Comparison of ENCODE assay signal across 25 cellular contexts in the genomic region with DNA sequence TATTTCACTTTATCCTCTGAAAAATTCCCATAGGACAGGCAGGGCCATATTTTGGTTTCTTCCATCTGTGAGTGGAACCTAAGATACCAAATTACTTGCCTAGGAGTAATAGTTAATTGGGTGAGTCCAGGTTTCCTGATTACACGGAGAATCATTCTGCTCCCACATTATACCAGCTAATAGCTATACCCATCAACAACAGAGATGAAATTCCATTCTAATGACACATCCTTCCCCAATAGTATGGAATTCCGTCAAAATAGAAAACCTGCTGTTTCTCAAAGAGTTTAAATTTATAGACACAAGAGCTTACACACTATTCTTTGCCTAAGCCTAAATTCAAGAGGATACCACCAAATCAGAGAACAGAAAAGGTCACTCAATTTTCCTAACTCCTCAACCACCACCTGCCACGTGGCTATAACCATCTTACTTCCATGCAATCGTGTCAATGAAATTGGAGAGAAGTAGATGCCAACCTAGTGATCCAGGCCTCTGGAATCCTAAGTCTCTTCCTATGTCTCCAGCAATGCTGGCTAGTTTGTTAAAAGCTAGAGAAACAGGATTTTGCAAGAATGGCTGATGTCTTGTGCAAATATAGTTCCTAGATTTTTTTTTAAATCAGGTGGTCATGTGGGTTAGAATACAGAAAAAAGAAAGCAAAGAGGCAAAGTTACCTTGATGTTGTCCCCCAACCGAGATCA. TPM values are rescaled to one million over a fixed set of nuclear protein-coding genes. Genes with fewer than 3 reads are reported as not detected.
DNase-seq lines count a peak whose midpoint lies in the region; ATAC-seq and TF ChIP-seq lines count a peak whose summit lies in the region.
"Had no signal": no experiment of that assay in that cellular context is flagged by ENCODE, and none has a peak within 500 bp of the region (broad histone marks: within the 10 kb centered on the region; RNA-seq: fewer than 3 reads in every experiment).

No MANE protein-coding gene starts in this region.

- no peak overlapping the region for H3K18ac ChIP-seq in H9 (ENCODE audit: insufficient read length, low read depth, low read length)

- no peaks in the 10 kb centered on the region for H3K9me3 Mint-ChIP-seq in stimulated activated naive CD8-positive, alpha-beta T cell treated with anti-CD3 and anti-CD28 coated beads, Interleukin-15, amount 100 ng/mL, for 72 hours
- H3K9me3 Mint-ChIP-seq in H9, result no peaks in the 10 kb centered on the region
- H3K9me3 Mint-ChIP-seq: CD4-positive, alpha-beta T cell; T-helper 1 cell treated with Interleukin-12 subunit alpha and Interleukin-12 subunit beta and Interleukin-4 antibody, amounts not matched to agents 30 μg/mL and 1 μg/mL, for 36 hours had no signal

- no peak overlapping the region for H3K56ac ChIP-seq in H9 (ENCODE audit: insufficient read length, low read depth, low read length)

- DNase-seq in EH (ENCODE audit: low read depth), result peak; percentile 32
- peak; percentile 15 for DNase-seq in HT1080 (ENCODE audit: low read depth)
- no peak for DNase-seq in caudate nucleus (lab: John Stamatoyannopoulos, UW)
- no peak for DNase-seq in stimulated activated naive CD8-positive, alpha-beta T cell treated with anti-CD3 and anti-CD28 coated beads, Interleukin-15, amount 100 ng/mL, for 72 hours
- DNase-seq in H9, result no peak
- DNase-seq: AML-193; CD4-positive, alpha-beta T cell; COR-L47; DMS53; GF-D8; NCI-H1048; NCI-H1417 treated with DMSO at 0.1 percent for 48 hours; NCI-H1694 treated with DMSO at 0.1 percent for 48 hours; NCI-H2081; NCI-H2227 treated with DMSO at 0.1 percent for 48 hours; NCI-H510A; NCI-H69; Peyer's patch; SHP77 treated with DMSO at 0.1 percent for 48 hours; SW 1271 had no signal

- H3K27me3 Mint-ChIP-seq in stimulated activated naive CD8-positive, alpha-beta T cell treated with anti-CD3 and anti-CD28 coated beads, Interleukin-15, amount 100 ng/mL, for 72 hours, result no peaks in the 10 kb centered on the region
- H3K27me3 Mint-ChIP-seq in H9 (ENCODE audit: low read depth), result no peaks in the 10 kb centered on the region; the same call in 1 of the 2 replicates
- H3K27me3 Mint-ChIP-seq: CD4-positive, alpha-beta T cell had no signal

- no peak overlapping the region for H4K8ac ChIP-seq in H9 (replicated peaks; ENCODE audit: insufficient read length, low read depth, low read length)

- no peak overlapping the region for H3K4me2 ChIP-seq in H9 (ENCODE audit: insufficient read depth, insufficient read length, low read length)
- H3K4me2 ChIP-seq: BLaER1 treated with 17β-estradiol and CSF1 and Interleukin-3, amounts not matched to agents 10 nM and 100 nM had no signal

- peaks cover 3% of the 10 kb centered on the region; the same call in 1 of the 2 replicates for H3K79me2 ChIP-seq in H9 (ENCODE audit: insufficient read depth, low read length)

- no peaks in the 10 kb centered on the region for H3K9me3 ChIP-seq in neutrophil
- no peaks in the 10 kb centered on the region for H3K9me3 ChIP-seq in H9 (ENCODE audit: control insufficient read depth, low read depth, low read length)
- H3K9me3 ChIP-seq: Peyer's patch had no signal

- no peak overlapping the region for H2AFZ ChIP-seq in H9 (ENCODE audit: low read length)

- no peak overlapping the region for H2BK12ac ChIP-seq in H9 (ENCODE audit: insufficient read length, low read depth, low read length)

- H4K5ac ChIP-seq in H9 (ENCODE audit: insufficient read length, low read depth, low read length), result no peak overlapping the region

- H2BK120ac ChIP-seq in H9 (ENCODE audit: low read depth, low read length, poor library complexity, severe bottlenecking), result no peak overlapping the region

- H3T11ph ChIP-seq in H9 (ENCODE audit: low read length), result no peak overlapping the region

- H3K4me1 ChIP-seq in neutrophil (ENCODE audit: control insufficient read depth in 1 of 2, insufficient read depth in 1 of 2, low read depth in 1 of 2, low read length in 1 of 2), result peaks cover 52 to 53% of the 10 kb centered on the region in 2 experiments
- H3K4me1 ChIP-seq in H9 (ENCODE audit: insufficient read depth, low read length), result no peaks in the 10 kb centered on the region
- H3K4me1 ChIP-seq: Peyer's patch had no signal

- TF ChIP-seq CTCF in neutrophil (IDR thresholded peaks at IDR 0.05) (no peak), H9 (conservative IDR thresholded peaks at IDR 0.05) (no peak)

- no peak overlapping the region for H3K27ac Mint-ChIP-seq in stimulated activated naive CD8-positive, alpha-beta T cell treated with anti-CD3 and anti-CD28 coated beads, Interleukin-15, amount 100 ng/mL, for 72 hours
- H3K27ac Mint-ChIP-seq in H9, result no peak overlapping the region
- H3K27ac Mint-ChIP-seq: CD4-positive, alpha-beta T cell; T-helper 1 cell treated with Interleukin-12 subunit alpha and Interleukin-12 subunit beta and Interleukin-4 antibody, amounts not matched to agents 30 μg/mL and 1 μg/mL, for 36 hours had no signal

- no peak overlapping the region for H2BK5ac ChIP-seq in H9 (ENCODE audit: insufficient read length, low read length)

- H3K23ac ChIP-seq in H9 (ENCODE audit: insufficient read length, low read depth, low read length), result no peak overlapping the region

- H4K91ac ChIP-seq in H9 (ENCODE audit: insufficient read length, low read depth, low read length), result no peak overlapping the region

- H3K27ac ChIP-seq in neutrophil (peak overlapping the region; percentile 87), caudate nucleus (ENCODE audit: low read depth, low read length) (no peak overlapping the region), H9 (ENCODE audit: insufficient read length, low read depth, low read length) (no peak overlapping the region)
- H3K27ac ChIP-seq: BLaER1 treated with 17β-estradiol and CSF1 and Interleukin-3, amounts not matched to agents 10 nM and 100 nM; Peyer's patch had no signal

- H3K36me3 Mint-ChIP-seq in H9 (ENCODE audit: insufficient read depth in 1 of 3, low read depth in 3 of 3), result peaks cover 24 to 53% (median 37%) of the 10 kb centered on the region in 3 experiments; a peak in 6 of 7 replicates

- no peaks in the 10 kb centered on the region for H3K23me2 ChIP-seq in H9 (ENCODE audit: insufficient read length, low read depth, low read length, poor library complexity, severe bottlenecking)

- no peak overlapping the region for H3K9ac ChIP-seq in H9 (ENCODE audit: extremely low read depth, insufficient read length, low read length)
- H3K9ac ChIP-seq: BLaER1 treated with 17β-estradiol and CSF1 and Interleukin-3, amounts not matched to agents 10 nM and 100 nM had no signal

- H2BK20ac ChIP-seq in H9 (ENCODE audit: low read depth, low read length, poor library complexity, severe bottlenecking), result no peak overlapping the region

- no CpG with 5 or more reads among the region's 5 CpGs for WGBS in H9 (ENCODE audit: extremely low coverage, insufficient read length, low lambda C conversion rate)

- no peak overlapping the region for H2AK5ac ChIP-seq in H9 (ENCODE audit: insufficient read length, low read length)

- no peak overlapping the region for H3K4me3 ChIP-seq in neutrophil (ENCODE audit: low read depth in 1 of 2, low read length in 1 of 2)
- H3K4me3 ChIP-seq: BLaER1 treated with 17β-estradiol and CSF1 and Interleukin-3, amounts not matched to agents 10 nM and 100 nM; Peyer's patch had no signal

- H3K79me1 ChIP-seq in H9 (ENCODE audit: insufficient read depth, low read depth, low read length, poor library complexity, severe bottlenecking), result peaks cover under 1% of the 10 kb centered on the region

- H3K14ac ChIP-seq in H9 (ENCODE audit: insufficient read depth, low read length), result no peak overlapping the region

- H3K27me3 ChIP-seq in neutrophil (no peaks in the 10 kb centered on the region), H9 (ENCODE audit: insufficient read depth, low read length) (no peaks in the 10 kb centered on the region)
- H3K27me3 ChIP-seq: BLaER1 treated with 17β-estradiol and CSF1 and Interleukin-3, amounts not matched to agents 10 nM and 100 nM; Peyer's patch had no signal

- ATAC-seq in SK-N-SH treated with all-trans-retinoic acid at 6 μM for 48 hours (peak; percentile 57; the same call in 2 of the 3 replicates), GM18861 (IDR thresholded peaks at IDR 0.05; ENCODE audit: unreplicated experiment) (no peak)
- ATAC-seq in stimulated activated naive CD8-positive, alpha-beta T cell treated with anti-CD3 and anti-CD28 coated beads, Interleukin-15, amount 100 ng/mL, for 72 hours, result no peak

- H2BK15ac ChIP-seq in H9 (ENCODE audit: low read depth, low read length), result no peak overlapping the region

- H3K4me3 Mint-ChIP-seq in stimulated activated naive CD8-positive, alpha-beta T cell treated with anti-CD3 and anti-CD28 coated beads, Interleukin-15, amount 100 ng/mL, for 72 hours, result no peak overlapping the region
- H3K4me3 Mint-ChIP-seq in H9, result no peak overlapping the region
- H3K4me3 Mint-ChIP-seq: CD4-positive, alpha-beta T cell; T-helper 1 cell treated with Interleukin-12 subunit alpha and Interleukin-12 subunit beta and Interleukin-4 antibody, amounts not matched to agents 30 μg/mL and 1 μg/mL, for 36 hours had no signal

- peaks cover 57% of the 10 kb centered on the region for H3K36me3 ChIP-seq in neutrophil

- H4K20me1 ChIP-seq in H9 (ENCODE audit: control insufficient read depth, insufficient read depth, insufficient read length), result no peaks in the 10 kb centered on the region

- no peak overlapping the region for H3K4ac ChIP-seq in H9 (ENCODE audit: low read depth, low read length)

- peaks cover 22% of the 10 kb centered on the region for H3K4me1 Mint-ChIP-seq in stimulated activated naive CD8-positive, alpha-beta T cell treated with anti-CD3 and anti-CD28 coated beads, Interleukin-15, amount 100 ng/mL, for 72 hours
- peaks cover under 1% of the 10 kb centered on the region in 2 experiments; a peak in 1 of 4 replicates for H3K4me1 Mint-ChIP-seq in H9

TF ChIP-seq in SK-N-SH treated with all-trans-retinoic acid at 6 μM for 48 hours, 23 proteins besides CTCF, POLR2A, EP300 and RAD21 (continues in another document):
- TF ChIP-seq, protein P1, sequence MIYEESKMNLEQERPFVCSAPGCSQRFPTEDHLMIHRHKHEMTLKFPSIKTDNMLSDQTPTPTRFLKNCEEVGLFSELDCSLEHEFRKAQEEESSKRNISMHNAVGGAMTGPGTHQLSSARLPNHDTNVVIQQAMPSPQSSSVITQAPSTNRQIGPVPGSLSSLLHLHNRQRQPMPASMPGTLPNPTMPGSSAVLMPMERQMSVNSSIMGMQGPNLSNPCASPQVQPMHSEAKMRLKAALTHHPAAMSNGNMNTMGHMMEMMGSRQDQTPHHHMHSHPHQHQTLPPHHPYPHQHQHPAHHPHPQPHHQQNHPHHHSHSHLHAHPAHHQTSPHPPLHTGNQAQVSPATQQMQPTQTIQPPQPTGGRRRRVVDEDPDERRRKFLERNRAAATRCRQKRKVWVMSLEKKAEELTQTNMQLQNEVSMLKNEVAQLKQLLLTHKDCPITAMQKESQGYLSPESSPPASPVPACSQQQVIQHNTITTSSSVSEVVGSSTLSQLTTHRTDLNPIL (CRISPR knock-in tag; IDR thresholded peaks at IDR 0.05; ENCODE audit: low read depth), result no peak

RNA-seq across cellular contexts. Expression of a gene that starts 6.2 kb away (rescaled TPM):
- 70.5 and 89.1 TPM in 2 replicates for total RNA-seq in HT1080 (2014; rRNA removed; shearing (Covaris generic))
- 99.6 and 101 TPM in 2 replicates for polyA plus RNA-seq in HT1080 (2015; cell fraction: cytosol; rRNA removed)
- 115 and 123 TPM in 2 replicates for polyA plus RNA-seq in HT1080 (2015; cell fraction: nucleus; rRNA removed)
- total RNA-seq in H9 (2021), result 104 and 109 TPM in 2 replicates

RNA-seq across cellular contexts. Expression of a gene that starts 50.3 kb away (rescaled TPM):
- total RNA-seq in HT1080 (2014; rRNA removed; shearing (Covaris generic)), result 537 and 558 TPM in 2 replicates
- polyA plus RNA-seq in HT1080 (2015; cell fraction: cytosol; rRNA removed), result 475 and 520 TPM in 2 replicates
- 689 and 698 TPM in 2 replicates for polyA plus RNA-seq in HT1080 (2015; cell fraction: nucleus; rRNA removed)
- total RNA-seq in H9 (2021), result 255 and 268 TPM in 2 replicates

Comparison
In these comparisons a context has a peak if more than half of its experiments do, and no peak if none do; other contexts are left out.
1. DNase-seq: peak in EH (single experiment) and HT1080 (single experiment); none in caudate nucleus (0 of 61), stimulated activated naive CD8-positive, alpha-beta T cell treated with anti-CD3 and anti-CD28 coated beads, Interleukin-15, amount 100 ng/mL, for 72 hours (0 of 2) and H9 (single experiment).